ENCODE assay signal across 24 cellular contexts in the genomic region with DNA sequence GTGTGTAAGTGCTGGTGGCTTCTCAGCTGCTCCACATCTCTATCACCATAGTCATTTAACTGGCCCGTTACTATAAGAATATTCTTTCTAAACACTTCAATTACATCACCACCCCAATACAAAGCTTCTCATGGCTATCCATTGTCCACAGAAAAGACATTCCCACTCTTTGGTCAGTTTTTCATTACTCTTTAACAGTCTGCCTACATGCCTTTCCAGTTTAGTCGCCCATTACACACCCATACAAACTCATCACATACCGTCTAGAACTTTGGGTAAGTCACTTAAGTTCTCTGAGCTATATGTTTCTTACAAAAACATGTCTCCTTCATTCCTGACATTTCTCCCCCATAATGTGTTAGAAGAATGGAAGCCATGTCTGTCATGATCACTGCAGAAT.
DNase-seq lines count a peak whose midpoint lies in the region; ATAC-seq and TF ChIP-seq lines count a peak whose summit lies in the region.
"Had no signal": no experiment of that assay in that cellular context is flagged by ENCODE, and none has a peak within 500 bp of the region (broad histone marks: within the 10 kb centered on the region; RNA-seq: fewer than 3 reads in every experiment).

No MANE protein-coding gene starts in this region.

- H3K4me3 Mint-ChIP-seq in activated CD4-positive, alpha-beta memory T cell treated with anti-CD3 and anti-CD28 coated beads for 36 hours: no peak overlapping the region
- no peak overlapping the region for H3K4me3 Mint-ChIP-seq in activated CD4-positive, alpha-beta memory T cell treated with anti-CD3 and anti-CD28 coated beads, Interleukin-2, amount 10 ng/mL, durations not matched to agents 7 days and 5 days
- peak overlapping the region; percentile 13 for H3K4me3 Mint-ChIP-seq in T-helper 17 cell
- H3K4me3 Mint-ChIP-seq: B cell; natural killer cell treated with Interleukin-12 subunit alpha and Interleukin-12 subunit beta and Interleukin-15 and Interleukin-18, amount 100 ng/mL, for 72 hours had no signal

- no peaks in the 10 kb centered on the region for H3K27me3 Mint-ChIP-seq in activated CD4-positive, alpha-beta memory T cell treated with anti-CD3 and anti-CD28 coated beads for 36 hours
- H3K27me3 Mint-ChIP-seq in activated CD4-positive, alpha-beta memory T cell treated with anti-CD3 and anti-CD28 coated beads, Interleukin-2, amount 10 ng/mL, durations not matched to agents 7 days and 5 days: no peaks in the 10 kb centered on the region
- H3K27me3 Mint-ChIP-seq in T-helper 17 cell: no peaks in the 10 kb centered on the region
- H3K27me3 Mint-ChIP-seq: B cell had no signal

- H3K36me3 Mint-ChIP-seq in activated CD4-positive, alpha-beta memory T cell treated with anti-CD3 and anti-CD28 coated beads for 36 hours: peaks cover 3% of the 10 kb centered on the region
- H3K36me3 Mint-ChIP-seq in activated CD4-positive, alpha-beta memory T cell treated with anti-CD3 and anti-CD28 coated beads, Interleukin-2, amount 10 ng/mL, durations not matched to agents 7 days and 5 days (ENCODE audit: low read depth): peaks cover 10% of the 10 kb centered on the region
- no peaks in the 10 kb centered on the region for H3K36me3 Mint-ChIP-seq in T-helper 17 cell (ENCODE audit: low read depth)
- H3K36me3 Mint-ChIP-seq: natural killer cell treated with Interleukin-12 subunit alpha and Interleukin-12 subunit beta and Interleukin-15 and Interleukin-18, amount 100 ng/mL, for 72 hours had no signal

- no peaks in the 10 kb centered on the region for H3F3A ChIP-seq in smooth muscle cell (ENCODE audit: low read depth)

- H3K9me3 Mint-ChIP-seq in activated CD4-positive, alpha-beta memory T cell treated with anti-CD3 and anti-CD28 coated beads for 36 hours: no peaks in the 10 kb centered on the region
- H3K9me3 Mint-ChIP-seq in activated CD4-positive, alpha-beta memory T cell treated with anti-CD3 and anti-CD28 coated beads, Interleukin-2, amount 10 ng/mL, durations not matched to agents 7 days and 5 days: peaks cover 2% of the 10 kb centered on the region
- H3K9me3 Mint-ChIP-seq: activated T-helper 2 cell treated with anti-CD3 and anti-CD28 coated beads, Interferon-gamma antibody, Interleukin-2, Interleukin-4, amounts not matched to agents 10 μg/mL and 5 μg/mL and 100 μg/mL, durations not matched to agents 14 hours and 24 hours and 36 hours; natural killer cell treated with Interleukin-12 subunit alpha and Interleukin-12 subunit beta and Interleukin-15 and Interleukin-18, amount 100 ng/mL, for 72 hours had no signal

- peaks cover 60% of the 10 kb centered on the region for H3K4me1 Mint-ChIP-seq in activated CD4-positive, alpha-beta memory T cell treated with anti-CD3 and anti-CD28 coated beads for 36 hours (ENCODE audit: low read depth)
- peaks cover 49% of the 10 kb centered on the region for H3K4me1 Mint-ChIP-seq in activated CD4-positive, alpha-beta memory T cell treated with anti-CD3 and anti-CD28 coated beads, Interleukin-2, amount 10 ng/mL, durations not matched to agents 7 days and 5 days
- peaks cover 37% of the 10 kb centered on the region for H3K4me1 Mint-ChIP-seq in T-helper 17 cell

- H3K27me3 ChIP-seq in smooth muscle cell (ENCODE audit: low read depth): no peaks in the 10 kb centered on the region
- H3K27me3 ChIP-seq: body of pancreas, pancreas, Peyer's patch, tibial artery had no signal

- no peak for ATAC-seq in T-helper 17 cell
- ATAC-seq in HG02852 (IDR thresholded peaks at IDR 0.05; ENCODE audit: unreplicated experiment): no peak
- ATAC-seq: body of pancreas; natural killer cell treated with Interleukin-12 subunit alpha and Interleukin-12 subunit beta and Interleukin-15 and Interleukin-18, amount 100 ng/mL, for 72 hours; pancreas; right cardiac atrium; stimulated activated naive CD8-positive, alpha-beta T cell treated with anti-CD3 and anti-CD28 coated beads, Interleukin-15, Interleukin-2, amounts not matched to agents 100 U/mL and 50 U/mL, for 24 hours had no signal

- POLR2A ChIA-PET in activated CD4-positive, alpha-beta memory T cell treated with anti-CD3 and anti-CD28 coated beads for 36 hours (lab: Charles Lee): interaction anchor here (1.6 kb wide), 1 partner anchor 10 kb away, joined by 12 read pairs; no protein-coding TSS in a partner anchor
- POLR2A ChIA-PET in activated CD4-positive, alpha-beta memory T cell treated with anti-CD3 and anti-CD28 coated beads, Interleukin-2, amount 10 ng/mL, durations not matched to agents 7 days and 5 days (lab: Charles Lee): interaction anchor here (0.8 to 1.1 kb wide), 3 partner anchors 103 to 147 kb away, joined by 3 to 5 read pairs (median 3); a partner anchor contains a TSS

- CTCF ChIA-PET in activated CD4-positive, alpha-beta memory T cell treated with anti-CD3 and anti-CD28 coated beads for 36 hours (lab: Charles Lee): interaction anchor here (0.6 to 2.5 kb wide), 6 partner anchors 13 to 330 kb away, joined by 3 to 18 read pairs (median 4); no protein-coding TSS in a partner anchor
- CTCF ChIA-PET in activated CD4-positive, alpha-beta memory T cell treated with anti-CD3 and anti-CD28 coated beads, Interleukin-2, amount 10 ng/mL, durations not matched to agents 7 days and 5 days (lab: Charles Lee): interaction anchor here (1.2 to 3.1 kb wide), 9 partner anchors 9 to 201 kb away, joined by 3 to 14 read pairs (median 5); no protein-coding TSS in a partner anchor

- H4K20me1 ChIP-seq in smooth muscle cell (ENCODE audit: low read depth): no peaks in the 10 kb centered on the region

- H3K79me2 ChIP-seq in smooth muscle cell (ENCODE audit: low read depth): no peaks in the 10 kb centered on the region

- H3K9ac ChIP-seq in smooth muscle cell (ENCODE audit: low read depth): no peak overlapping the region

- H3K9me3 ChIP-seq in T-helper 17 cell (ENCODE audit: control insufficient read depth, low read length, poor library complexity, severe bottlenecking) (no peaks in the 10 kb centered on the region), smooth muscle cell (replicated peaks; ENCODE audit: low read depth) (no peaks in the 10 kb centered on the region)
- H3K9me3 ChIP-seq: body of pancreas, pancreas, Peyer's patch, tibial artery had no signal

- H3K36me3 ChIP-seq in smooth muscle cell (ENCODE audit: low read depth): no peaks in the 10 kb centered on the region
- H3K36me3 ChIP-seq: pancreas, Peyer's patch, tibial artery had no signal

- H3K27ac ChIP-seq in smooth muscle cell (ENCODE audit: low read depth): peak overlapping the region; percentile 27
- H3K27ac ChIP-seq: body of pancreas, pancreas, Peyer's patch, tibial artery had no signal

- intact Hi-C loops in activated CD4-positive, alpha-beta memory T cell treated with anti-CD3 and anti-CD28 coated beads for 36 hours (cut with micrococcal nuclease): loop anchor here (10.0 kb wide), 1 partner anchor 1815 kb away; no protein-coding TSS in a partner anchor

- no peak overlapping the region for H3K4me2 ChIP-seq in smooth muscle cell

- peak overlapping the region; percentile 35 for H3K27ac Mint-ChIP-seq in activated CD4-positive, alpha-beta memory T cell treated with anti-CD3 and anti-CD28 coated beads for 36 hours
- no peak overlapping the region for H3K27ac Mint-ChIP-seq in activated CD4-positive, alpha-beta memory T cell treated with anti-CD3 and anti-CD28 coated beads, Interleukin-2, amount 10 ng/mL, durations not matched to agents 7 days and 5 days
- peak overlapping the region; percentile 91 for H3K27ac Mint-ChIP-seq in T-helper 17 cell
- H3K27ac Mint-ChIP-seq: activated T-helper 2 cell treated with anti-CD3 and anti-CD28 coated beads, Interferon-gamma antibody, Interleukin-2, Interleukin-4, amounts not matched to agents 10 μg/mL and 5 μg/mL and 100 μg/mL, durations not matched to agents 14 hours and 24 hours and 36 hours; B cell had no signal

- TF ChIP-seq CTCF in fibroblast of mammary gland (conservative IDR thresholded peaks at IDR 0.05; ENCODE audit: control insufficient read depth, insufficient read depth, low read depth, low read length) (no peak), smooth muscle cell (IDR thresholded peaks at IDR 0.05; ENCODE audit: borderline replicate concordance, insufficient read depth, poor library complexity, severe bottlenecking) (no peak)

- H3K4me1 ChIP-seq in smooth muscle cell (ENCODE audit: low read depth): peaks cover 13% of the 10 kb centered on the region

- WGBS in smooth muscle cell (ENCODE audit: low lambda C conversion rate): 75% methylated on average over 3 of the region's 3 CpGs

- no peak overlapping the region for H2AFZ ChIP-seq in smooth muscle cell (ENCODE audit: low read depth)

- DNase-seq in activated CD4-positive, alpha-beta memory T cell treated with anti-CD3 and anti-CD28 coated beads for 36 hours: no peak
- DNase-seq in activated CD4-positive, alpha-beta memory T cell treated with anti-CD3 and anti-CD28 coated beads, Interleukin-2, amount 10 ng/mL, durations not matched to agents 7 days and 5 days: no peak
- no peak for DNase-seq in T-helper 17 cell
- peak; percentile 38 for DNase-seq in fibroblast of mammary gland (ENCODE audit: low read depth)
- DNase-seq in smooth muscle cell (lab: John Stamatoyannopoulos, UW; ENCODE audit: unreplicated experiment): no peak
- no peak for DNase-seq in NCI-H2107 (lab: John Stamatoyannopoulos, UW)
- DNase-seq in SKM-1 treated with dmso at 0.1 percent for 144 hours (lab: John Stamatoyannopoulos, UW; ENCODE audit: unreplicated experiment): no peak
- DNase-seq: 8988T; body of pancreas; COR-L47; DMS79 treated with DMSO at 0.1 percent for 48 hours; effector CD4-positive, alpha-beta T cell; NCI-H1694; NCI-H2171; NCI-H524 treated with DMSO at 0.1 percent for 48 hours; pancreas; Peyer's patch; right cardiac atrium; stimulated activated naive CD8-positive, alpha-beta T cell treated with anti-CD3 and anti-CD28 coated beads, Interleukin-15, Interleukin-2, amounts not matched to agents 100 U/mL and 50 U/mL, for 24 hours; tibial artery had no signal

- H3K4me3 ChIP-seq in fibroblast of mammary gland (ENCODE audit: control insufficient read depth, low read depth, low read length): no peak overlapping the region
- no peak overlapping the region for H3K4me3 ChIP-seq in smooth muscle cell
- H3K4me3 ChIP-seq: body of pancreas, pancreas, Peyer's patch, tibial artery had no signal
